12 cellular contexts compared by ENCODE assay signal in genomic region chr15:70447511-70447910, GRCh38.
DNase-seq lines count a peak whose midpoint lies in the region; ATAC-seq and TF ChIP-seq lines count a peak whose summit lies in the region.
"Had no signal": no experiment of that assay in that cellular context is flagged by ENCODE, and none has a peak within 500 bp of the region (broad histone marks: within the 10 kb centered on the region; RNA-seq: fewer than 3 reads in every experiment).

No MANE protein-coding gene starts in this region.

- H3K27ac ChIP-seq in RWPE1: peak overlapping the region; percentile 41; the same call in 1 of the 2 replicates
- H3K27ac ChIP-seq: ovary, upper lobe of right lung, WERI-Rb-1 had no signal

- peaks cover 46% of the 10 kb centered on the region for H3K4me1 Mint-ChIP-seq in stimulated activated naive CD8-positive, alpha-beta T cell treated with anti-CD3 and anti-CD28 coated beads, Interleukin-15, amount 100 ng/mL, for 72 hours

- peaks cover 75% of the 10 kb centered on the region for H3K27me3 Mint-ChIP-seq in stimulated activated naive CD8-positive, alpha-beta T cell treated with anti-CD3 and anti-CD28 coated beads, Interleukin-15, amount 100 ng/mL, for 72 hours

- DNase-seq in stimulated activated naive CD8-positive, alpha-beta T cell treated with anti-CD3 and anti-CD28 coated beads, Interleukin-15, amount 100 ng/mL, for 72 hours: no peak
- DNase-seq in stimulated activated naive CD8-positive, alpha-beta T cell treated with anti-CD3 and anti-CD28 coated beads, Interleukin-15, Interleukin-2, amounts not matched to agents 100 U/mL and 50 U/mL, for 24 hours: no peak
- DNase-seq in RWPE1 (ENCODE audit: low spot score) (no peak), medulla oblongata (ENCODE audit: extremely low spot score) (peak; percentile 11), NCI-H1417 treated with DMSO at 0.1 percent for 48 hours (lab: John Stamatoyannopoulos, UW) (no peak), T1000 (lab: John Stamatoyannopoulos, UW) (no peak)
- DNase-seq: mesendoderm, NCI-H446 treated with DMSO at 0.1 percent for 48 hours, ovary, upper lobe of right lung, WERI-Rb-1 had no signal

- no peak for TF ChIP-seq CTCF in RWPE1 (conservative IDR thresholded peaks at IDR 0.05; ENCODE audit: low read depth)

- peak overlapping the region; percentile 56 to 75 for H3K4me3 Mint-ChIP-seq in stimulated activated naive CD8-positive, alpha-beta T cell treated with anti-CD3 and anti-CD28 coated beads, Interleukin-15, amount 100 ng/mL, for 72 hours

- peak overlapping the region in 1 of 2 donors; percentile 34 for H3K27ac Mint-ChIP-seq in stimulated activated naive CD8-positive, alpha-beta T cell treated with anti-CD3 and anti-CD28 coated beads, Interleukin-15, amount 100 ng/mL, for 72 hours

- CTCF ChIA-PET in RWPE1 (lab: Yijun Ruan, JAX): interaction anchor here (0.6 to 0.7 kb wide), 3 partner anchors 12 to 19 kb away, joined by 3 to 4 read pairs (median 4); no protein-coding TSS in a partner anchor

- POLR2A ChIA-PET in RWPE1 (lab: Yijun Ruan, JAX; ENCODE audit: low non-redundant PET): no interaction called here

- H3K9me3 Mint-ChIP-seq in stimulated activated naive CD8-positive, alpha-beta T cell treated with anti-CD3 and anti-CD28 coated beads, Interleukin-15, amount 100 ng/mL, for 72 hours: no peaks in the 10 kb centered on the region

- ATAC-seq in stimulated activated naive CD8-positive, alpha-beta T cell treated with anti-CD3 and anti-CD28 coated beads, Interleukin-15, amount 100 ng/mL, for 72 hours: no peak
- ATAC-seq in stimulated activated naive CD8-positive, alpha-beta T cell treated with anti-CD3 and anti-CD28 coated beads, Interleukin-15, Interleukin-2, amounts not matched to agents 100 U/mL and 50 U/mL, for 24 hours: no peak
- no peak for ATAC-seq in HG03139 (IDR thresholded peaks at IDR 0.05; ENCODE audit: unreplicated experiment)
